In genomic region chr1:2189459-2190425, GRCh38 we compare ENCODE assay signal across 8 cellular contexts. TPM values are rescaled to one million over a fixed set of nuclear protein-coding genes. Genes with fewer than 3 reads are reported as not detected.
A peak's percentile ranks its signal among the peaks of the same experiment; 100 is the strongest.
DNase-seq lines count a peak whose midpoint lies in the region; ATAC-seq, FAIRE-seq and TF ChIP-seq lines count a peak whose summit lies in the region.

No MANE protein-coding gene starts in this region.

- ATAC-seq in HG02840 (IDR thresholded peaks at IDR 0.05; ENCODE audit: low FRiP score, unreplicated experiment): peak; percentile 57
- ATAC-seq in HG03521 (IDR thresholded peaks at IDR 0.05; ENCODE audit: unreplicated experiment): no peak

- peak overlapping the region; percentile 80 to 93 for H3K27ac ChIP-seq in kidney (ENCODE audit: low read depth in 2 of 2, low read length in 2 of 2)

- DNase-seq in ELF-1 (ENCODE audit: low read depth, low spot score) (peak; percentile 97), NCI-H226 (peak; percentile 82), cerebellar nuclear complex (lab: John Stamatoyannopoulos, UW) (peak; percentile 93 to 95), kidney (peak; percentile 98)
- peak; percentile 83 for DNase-seq in activated CD4-positive, alpha-beta T cell treated with anti-CD3 and anti-CD28 coated beads for 1 hour
- peak; percentile 86 for DNase-seq in stimulated activated CD4-positive, alpha-beta T cell treated with anti-CD3 and anti-CD28 coated beads, Interleukin-12 subunit alpha, Interleukin-12 subunit beta, amount 100 ng/mL, for 4 hours

- peak overlapping the region; percentile 8 to 58 for H3K9ac ChIP-seq in kidney (ENCODE audit: low read length in 2 of 2)

- FAIRE-seq in kidney (lab: Jason Lieb, UNC): peak; percentile 27

- no peak for TF ChIP-seq CTCF in kidney (IDR thresholded peaks at IDR 0.05; ENCODE audit: borderline replicate concordance, extremely low read depth, insufficient read depth)

- peaks cover 0 to 22% of the 10 kb centered on the region in 2 donors for H3K4me1 ChIP-seq in kidney (ENCODE audit: control insufficient read depth in 1 of 2, insufficient read depth in 1 of 2, low read depth in 1 of 2, low read length in 2 of 2)

- intact Hi-C loops in kidney (cut with DNase I): no loop called here

- peaks cover 0 to under 1% of the 10 kb centered on the region in 2 donors for H3K36me3 ChIP-seq in kidney (ENCODE audit: control insufficient read depth in 1 of 2, insufficient read depth in 2 of 2, low read length in 2 of 2)

- peak overlapping the region; percentile 49 to 54 for H3K4me3 ChIP-seq in kidney (ENCODE audit: low read length in 2 of 2)

- H3K9me3 ChIP-seq in kidney (ENCODE audit: control insufficient read depth in 1 of 2, low read length in 2 of 2): no peaks in the 10 kb centered on the region

RNA-seq across cellular contexts. Expression of gene FAAP20, which starts 4.8 kb away (rescaled TPM):
- total RNA-seq in kidney: 69.0 TPM
- 109 TPM for polyA plus RNA-seq in kidney (ENCODE audit: insufficient read depth, low read depth, low replicate concordance)

RNA-seq across cellular contexts. Expression of gene SKI, which starts 38.4 kb away (rescaled TPM):
- total RNA-seq in kidney: 78.6 TPM
- 9.2 TPM for polyA plus RNA-seq in kidney (ENCODE audit: insufficient read depth, low read depth, low replicate concordance)
